In the genomic region with DNA sequence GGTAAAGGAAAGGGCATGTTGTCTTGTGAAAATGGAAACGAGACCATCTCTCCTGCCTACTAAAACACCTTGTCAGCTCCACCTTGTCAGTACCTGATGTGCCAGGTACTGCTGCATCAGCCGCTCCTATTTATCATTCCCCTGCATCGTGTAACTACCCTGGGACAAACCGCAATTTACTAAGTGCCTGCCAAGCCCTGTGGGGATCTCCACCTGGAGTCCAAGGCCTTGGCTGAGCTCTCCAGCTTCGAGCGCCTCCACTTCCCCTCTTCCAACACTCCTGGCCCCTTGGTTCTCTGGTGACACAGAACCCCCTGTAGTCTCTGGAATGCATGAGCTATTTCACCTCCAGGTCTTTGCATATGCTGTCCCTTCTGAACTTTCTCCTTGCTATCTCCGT, we compare ENCODE assay signal across 36 cellular contexts. TPM values are rescaled to one million over a fixed set of nuclear protein-coding genes. Genes with fewer than 3 reads are reported as not detected.
DNase-seq lines count a peak whose midpoint lies in the region; ATAC-seq and TF ChIP-seq lines count a peak whose summit lies in the region.
"Had no signal": no experiment of that assay in that cellular context is flagged by ENCODE, and none has a peak within 500 bp of the region (broad histone marks: within the 10 kb centered on the region; RNA-seq: fewer than 3 reads in every experiment).

No MANE protein-coding gene starts in this region.

- DNase-seq in activated naive CD4-positive, alpha-beta T cell treated with anti-CD3 and anti-CD28 coated beads, Interleukin-2, amount 50 U/mL, for 16 hours: no peak
- peak in 3 of 4 donors; percentile 22 to 38 (median 25) for DNase-seq in body of pancreas
- peak; percentile 59 for DNase-seq in iPS-NIHi11 (ENCODE audit: low spot score)
- DNase-seq in prostate gland (ENCODE audit: low spot score): peak; percentile 56
- no peak for DNase-seq in NCI-H1694 treated with DMSO at 0.1 percent for 48 hours (lab: John Stamatoyannopoulos, UW)
- DNase-seq in ACHN: no peak
- no peak for DNase-seq in COLO668 (lab: John Stamatoyannopoulos, UW; ENCODE audit: unreplicated experiment)
- DNase-seq: activated CD4-positive, alpha-beta T cell treated with anti-CD3 and anti-CD28 coated beads, Interleukin-2, amount 50 U/mL, for 4 hours; activated CD8-positive, alpha-beta memory T cell treated with anti-CD3 and anti-CD28 coated beads, Interleukin-2, amount 50 U/mL, for 4 hours; activated naive CD8-positive, alpha-beta T cell treated with anti-CD3 and anti-CD28 coated beads, Interleukin-2, amount 10 ng/mL, durations not matched to agents 7 days and 5 days; CD4-positive, CD25-positive, alpha-beta regulatory T cell; central memory CD4-positive, alpha-beta T cell; dorsolateral prefrontal cortex; HCEC 1CT; KG1; left colon; MM.1S; NCI-H1417; NCI-H2081; NCI-H226; NCI-H69; T-helper 1 cell had no signal

- H3K9me3 ChIP-seq in body of pancreas (no peaks in the 10 kb centered on the region), prostate gland (no peaks in the 10 kb centered on the region)
- H3K9me3 ChIP-seq: neutrophil, SJSA1 had no signal

- no peak overlapping the region for H3K4me3 ChIP-seq in body of pancreas
- H3K4me3 ChIP-seq in prostate gland: no peak overlapping the region
- H3K4me3 ChIP-seq: dorsolateral prefrontal cortex, GM12878, SJSA1, skin epidermis had no signal

- H3K27me3 ChIP-seq in body of pancreas (no peaks in the 10 kb centered on the region), prostate gland (replicated peaks; ENCODE audit: insufficient read depth) (no peaks in the 10 kb centered on the region)
- H3K27me3 ChIP-seq: dorsolateral prefrontal cortex, neutrophil, SJSA1 had no signal

- no peaks in the 10 kb centered on the region for H3K9me3 Mint-ChIP-seq in activated naive CD4-positive, alpha-beta T cell treated with anti-CD3 and anti-CD28 coated beads, Interleukin-2, amount 50 U/mL, for 24 hours
- H3K9me3 Mint-ChIP-seq: activated naive CD8-positive, alpha-beta T cell treated with anti-CD3 and anti-CD28 coated beads, Interleukin-2, amount 10 ng/mL, durations not matched to agents 7 days and 5 days; activated T-helper 2 cell treated with anti-CD3 and anti-CD28 coated beads, Interferon-gamma antibody, Interleukin-2, Interleukin-4, amounts not matched to agents 10 μg/mL and 5 μg/mL and 100 μg/mL, durations not matched to agents 14 hours and 24 hours and 36 hours; CD4-positive, CD25-positive, alpha-beta regulatory T cell; stimulated activated naive CD8-positive, alpha-beta T cell treated with anti-CD3 and anti-CD28 coated beads, Interleukin-15, Interleukin-2, amounts not matched to agents 100 ng/mL and 50 ng/mL, for 24 hours had no signal

- no peak overlapping the region for H3K4me3 Mint-ChIP-seq in activated naive CD4-positive, alpha-beta T cell treated with anti-CD3 and anti-CD28 coated beads, Interleukin-2, amount 50 U/mL, for 24 hours
- H3K4me3 Mint-ChIP-seq: activated naive CD8-positive, alpha-beta T cell treated with anti-CD3 and anti-CD28 coated beads, Interleukin-2, amount 10 ng/mL, durations not matched to agents 7 days and 5 days; CD4-positive, CD25-positive, alpha-beta regulatory T cell; stimulated activated naive CD8-positive, alpha-beta T cell treated with anti-CD3 and anti-CD28 coated beads, Interleukin-15, Interleukin-2, amounts not matched to agents 100 ng/mL and 50 ng/mL, for 24 hours had no signal

- in situ Hi-C loops in ACHN (cut with HindIII; ENCODE audit: low pct_ligation_motif_present, low pct_unique_long_range_greater_than_20kb, low sequenced_read_pairs): no loop called here

- ATAC-seq in body of pancreas: peak; percentile 49
- ATAC-seq: GM12878, left colon had no signal

- H3K4me1 ChIP-seq in body of pancreas: peaks cover 34% of the 10 kb centered on the region
- peaks cover 12% of the 10 kb centered on the region for H3K4me1 ChIP-seq in prostate gland (replicated peaks)
- H3K4me1 ChIP-seq: SJSA1 had no signal

- H3K36me3 Mint-ChIP-seq in activated naive CD4-positive, alpha-beta T cell treated with anti-CD3 and anti-CD28 coated beads, Interleukin-2, amount 50 U/mL, for 24 hours: peaks cover 14% of the 10 kb centered on the region

- no peaks in the 10 kb centered on the region for H3K27me3 Mint-ChIP-seq in activated naive CD4-positive, alpha-beta T cell treated with anti-CD3 and anti-CD28 coated beads, Interleukin-2, amount 50 U/mL, for 24 hours
- H3K27me3 Mint-ChIP-seq: activated naive CD8-positive, alpha-beta T cell treated with anti-CD3 and anti-CD28 coated beads, Interleukin-2, amount 10 ng/mL, durations not matched to agents 7 days and 5 days; CD4-positive, CD25-positive, alpha-beta regulatory T cell; stimulated activated naive CD8-positive, alpha-beta T cell treated with anti-CD3 and anti-CD28 coated beads, Interleukin-15, Interleukin-2, amounts not matched to agents 100 ng/mL and 50 ng/mL, for 24 hours had no signal

- no peak for TF ChIP-seq CTCF in body of pancreas (IDR thresholded peaks at IDR 0.05)
- TF ChIP-seq CTCF in prostate gland (IDR thresholded peaks at IDR 0.05): no peak

- intact Hi-C loops in body of pancreas (cut with DNase I) (no loop called here), prostate gland (cut with DNase I) (no loop called here)

- TF ChIP-seq POLR2A in body of pancreas (IDR thresholded peaks at IDR 0.05): no peak
- TF ChIP-seq POLR2A in prostate gland (IDR thresholded peaks at IDR 0.05): no peak

- peak overlapping the region; percentile 74 for H3K27ac Mint-ChIP-seq in activated naive CD4-positive, alpha-beta T cell treated with anti-CD3 and anti-CD28 coated beads, Interleukin-2, amount 50 U/mL, for 24 hours
- H3K27ac Mint-ChIP-seq: activated naive CD8-positive, alpha-beta T cell treated with anti-CD3 and anti-CD28 coated beads, Interleukin-2, amount 10 ng/mL, durations not matched to agents 7 days and 5 days; activated T-helper 2 cell treated with anti-CD3 and anti-CD28 coated beads, Interferon-gamma antibody, Interleukin-2, Interleukin-4, amounts not matched to agents 10 μg/mL and 5 μg/mL and 100 μg/mL, durations not matched to agents 14 hours and 24 hours and 36 hours had no signal

- 34 to 44% methylated on average over 7 of the region's 7 CpGs for WGBS in body of pancreas, 2 donors
- WGBS in prostate gland: 47% methylated on average over 7 of the region's 7 CpGs

- H3K27ac ChIP-seq in body of pancreas: peak overlapping the region in 3 of 4 donors; percentile 3 to 67 (median 42)
- peak overlapping the region; percentile 42 to 53 for H3K27ac ChIP-seq in prostate gland
- H3K27ac ChIP-seq: neutrophil, SJSA1, skin epidermis had no signal

- H3K4me1 Mint-ChIP-seq in activated naive CD4-positive, alpha-beta T cell treated with anti-CD3 and anti-CD28 coated beads, Interleukin-2, amount 50 U/mL, for 24 hours: peaks cover 46% of the 10 kb centered on the region

- H3K36me3 ChIP-seq in body of pancreas (replicated peaks in 1 of 2; ENCODE audit: insufficient read depth in 1 of 2, low read depth in 2 of 2) (peaks cover 3 to 8% of the 10 kb centered on the region in 2 donors), prostate gland (peaks cover 10 to 17% of the 10 kb centered on the region in 2 donors)

RNA-seq across cellular contexts. Expression of gene CCNP, which starts 25.9 kb away (rescaled TPM):
- total RNA-seq in body of pancreas (not detected), prostate gland (under 1 TPM; 0.82 to 0.85 TPM)
- total RNA-seq: A172, Daoy, endothelial cell of umbilical vein, myocyte, SJSA1 had no signal

RNA-seq across cellular contexts. Expression of gene AKT2, which starts 32.8 kb away (rescaled TPM):
- total RNA-seq in body of pancreas (10 to 100 TPM; 46.2 to 96.2 TPM), prostate gland (100 to 1,000 TPM in 1 of 2 donors, 10 to 100 TPM in 1; 95.3 to 171 TPM)

RNA-seq across cellular contexts. Expression of gene TTC9B, which starts 34.2 kb away (rescaled TPM):
- total RNA-seq in body of pancreas (not detected), prostate gland (not detected)
- total RNA-seq: A172; activated naive CD8-positive, alpha-beta T cell treated with anti-CD3 and anti-CD28 coated beads, Interleukin-2, amount 10 ng/mL, durations not matched to agents 7 days and 5 days; activated T-helper 2 cell treated with anti-CD3 and anti-CD28 coated beads, Interferon-gamma antibody, Interleukin-2, Interleukin-4, amounts not matched to agents 10 μg/mL and 5 μg/mL and 100 μg/mL, durations not matched to agents 14 hours and 24 hours and 36 hours; CD4-positive, CD25-positive, alpha-beta regulatory T cell; Daoy; endothelial cell of umbilical vein; fibroblast of lung; GM12878; mesenteric fat pad; myocyte; pulmonary artery endothelial cell; SJSA1 had no signal

Comparison
In these comparisons a context has a peak if more than half of its experiments do, and no peak if none do; other contexts are left out.
1. DNase-seq: peak in body of pancreas (3 of 4), iPS-NIHi11 (single experiment) and prostate gland (single experiment); none in activated naive CD4-positive, alpha-beta T cell treated with anti-CD3 and anti-CD28 coated beads, Interleukin-2, amount 50 U/mL, for 16 hours (single experiment), NCI-H1694 treated with DMSO at 0.1 percent for 48 hours (single experiment), ACHN (single experiment) and COLO668 (single experiment).